In the genomic region with DNA sequence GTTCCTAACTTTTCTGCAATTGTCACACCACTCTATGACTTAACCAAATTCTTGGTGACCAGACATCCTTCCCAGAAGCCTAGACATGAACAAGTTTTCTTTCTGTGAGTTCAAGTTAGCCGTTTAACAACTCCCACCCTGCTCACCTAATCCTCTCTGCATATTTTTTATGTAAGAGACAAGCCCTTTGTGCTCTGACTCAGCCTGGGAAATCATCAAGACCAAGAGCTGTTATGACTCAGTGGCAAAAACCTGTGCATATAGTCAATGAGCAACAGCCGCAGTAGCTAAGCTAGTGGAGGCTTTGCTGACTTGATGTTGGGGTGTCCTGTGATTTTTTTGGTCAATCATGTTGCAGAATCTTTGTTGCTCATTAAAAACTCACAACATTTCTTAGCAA, we compare ENCODE assay signal across 10 cellular contexts.
A peak's percentile ranks its signal among the peaks of the same experiment; 100 is the strongest.
DNase-seq lines count a peak whose midpoint lies in the region; ATAC-seq and TF ChIP-seq lines count a peak whose summit lies in the region.
"Had no signal": no experiment of that assay in that cellular context is flagged by ENCODE, and none has a peak within 500 bp of the region (broad histone marks: within the 10 kb centered on the region; RNA-seq: fewer than 3 reads in every experiment).

No MANE protein-coding gene starts in this region.

- H3K9ac ChIP-seq in endodermal cell (ENCODE audit: extremely low read depth, low read length, poor library complexity, severe bottlenecking) (no peak overlapping the region), colonic mucosa (ENCODE audit: low read depth in 2 of 2, low read length in 2 of 2) (no peak overlapping the region)

- H3K27ac Mint-ChIP-seq in activated CD8-positive, alpha-beta T cell treated with anti-CD3 and anti-CD28 coated beads for 36 hours: no peak overlapping the region
- no peak overlapping the region for H3K27ac Mint-ChIP-seq in activated CD8-positive, alpha-beta T cell treated with anti-CD3 and anti-CD28 coated beads, Interleukin-2, amount 10 ng/mL, durations not matched to agents 7 days and 5 days
- no peak overlapping the region for H3K27ac Mint-ChIP-seq in endodermal cell

- ATAC-seq in activated CD8-positive, alpha-beta T cell treated with anti-CD3 and anti-CD28 coated beads for 36 hours: peak; percentile 79
- ATAC-seq in activated CD8-positive, alpha-beta T cell treated with anti-CD3 and anti-CD28 coated beads, Interleukin-2, amount 10 ng/mL, durations not matched to agents 7 days and 5 days: no peak
- peak; percentile 79 for ATAC-seq in HG02970 (IDR thresholded peaks at IDR 0.05; ENCODE audit: low FRiP score, unreplicated experiment)
- peak; percentile 68 for ATAC-seq in stimulated activated naive CD8-positive, alpha-beta T cell treated with anti-CD3 and anti-CD28 coated beads, Interleukin-15, Interleukin-2, amounts not matched to agents 100 U/mL and 50 U/mL, for 24 hours
- ATAC-seq in GM19467 (IDR thresholded peaks at IDR 0.05; ENCODE audit: unreplicated experiment): no peak

- peak; percentile 10 for DNase-seq in activated CD8-positive, alpha-beta T cell treated with anti-CD3 and anti-CD28 coated beads for 36 hours
- DNase-seq in activated CD8-positive, alpha-beta T cell treated with anti-CD3 and anti-CD28 coated beads, Interleukin-2, amount 10 ng/mL, durations not matched to agents 7 days and 5 days: no peak
- DNase-seq in amniotic stem cell (lab: John Stamatoyannopoulos, UW): peak; percentile 86
- DNase-seq in stimulated activated naive CD8-positive, alpha-beta T cell treated with anti-CD3 and anti-CD28 coated beads, Interleukin-15, Interleukin-2, amounts not matched to agents 100 U/mL and 50 U/mL, for 24 hours: no peak
- DNase-seq in endodermal cell: no peak
- no peak for DNase-seq in colonic mucosa
- DNase-seq: hippocampal formation; stimulated activated CD4-positive, alpha-beta T cell treated with anti-CD3 and anti-CD28 coated beads, Interleukin-2, amount 100 ng/mL, for 48 hours had no signal

- intact Hi-C loops in activated CD8-positive, alpha-beta T cell treated with anti-CD3 and anti-CD28 coated beads for 36 hours (cut with micrococcal nuclease): no loop called here
- intact Hi-C loops in colonic mucosa (cut with DNase I): no loop called here

- POLR2A ChIA-PET in activated CD8-positive, alpha-beta T cell treated with anti-CD3 and anti-CD28 coated beads for 36 hours (lab: Charles Lee): no interaction called here
- POLR2A ChIA-PET in activated CD8-positive, alpha-beta T cell treated with anti-CD3 and anti-CD28 coated beads, Interleukin-2, amount 10 ng/mL, durations not matched to agents 7 days and 5 days (lab: Charles Lee): no interaction called here

- no peak for TF ChIP-seq CTCF in activated CD8-positive, alpha-beta T cell treated with anti-CD3 and anti-CD28 coated beads for 36 hours (IDR thresholded peaks at IDR 0.05)
- no peak for TF ChIP-seq CTCF in endodermal cell (conservative IDR thresholded peaks at IDR 0.05)
- TF ChIP-seq CTCF in colonic mucosa (IDR thresholded peaks at IDR 0.05): no peak

- no peaks in the 10 kb centered on the region for H3K4me1 Mint-ChIP-seq in activated CD8-positive, alpha-beta T cell treated with anti-CD3 and anti-CD28 coated beads for 36 hours (ENCODE audit: low read depth)
- H3K4me1 Mint-ChIP-seq in activated CD8-positive, alpha-beta T cell treated with anti-CD3 and anti-CD28 coated beads, Interleukin-2, amount 10 ng/mL, durations not matched to agents 7 days and 5 days (ENCODE audit: low read depth): no peaks in the 10 kb centered on the region
- H3K4me1 Mint-ChIP-seq in endodermal cell: peaks cover 10% of the 10 kb centered on the region

- H3K36me3 Mint-ChIP-seq in activated CD8-positive, alpha-beta T cell treated with anti-CD3 and anti-CD28 coated beads for 36 hours (ENCODE audit: low read depth): no peaks in the 10 kb centered on the region
- H3K36me3 Mint-ChIP-seq in activated CD8-positive, alpha-beta T cell treated with anti-CD3 and anti-CD28 coated beads, Interleukin-2, amount 10 ng/mL, durations not matched to agents 7 days and 5 days (ENCODE audit: low read depth): no peaks in the 10 kb centered on the region
- no peaks in the 10 kb centered on the region for H3K36me3 Mint-ChIP-seq in endodermal cell (ENCODE audit: low read depth)

- H3K4me3 ChIP-seq in endodermal cell (ENCODE audit: low read length) (no peak overlapping the region), colonic mucosa (no peak overlapping the region)

- H3K9me3 ChIP-seq in endodermal cell (ENCODE audit: control insufficient read depth, low read length) (no peaks in the 10 kb centered on the region), colonic mucosa (no peaks in the 10 kb centered on the region)

- H3K36me3 ChIP-seq in endodermal cell (ENCODE audit: control insufficient read depth, insufficient read depth, low read length) (no peaks in the 10 kb centered on the region), colonic mucosa (no peaks in the 10 kb centered on the region)

- H3K4me1 ChIP-seq in endodermal cell (ENCODE audit: control insufficient read depth, insufficient read depth, low read length): no peaks in the 10 kb centered on the region
- no peaks in the 10 kb centered on the region for H3K4me1 ChIP-seq in colonic mucosa

- WGBS in endodermal cell (ENCODE audit: insufficient coverage in 1 of 2, insufficient read length in 1 of 2), 2 experiments: 0 to 46% methylated on average over 1 to 2 of the region's 2 CpGs

- no peaks in the 10 kb centered on the region for H3K27me3 ChIP-seq in endodermal cell (ENCODE audit: control insufficient read depth, insufficient read depth, low read length, poor library complexity, severe bottlenecking)
- H3K27me3 ChIP-seq in colonic mucosa: no peaks in the 10 kb centered on the region

- H3K9me3 Mint-ChIP-seq in activated CD8-positive, alpha-beta T cell treated with anti-CD3 and anti-CD28 coated beads for 36 hours: peaks cover under 1% of the 10 kb centered on the region
- H3K9me3 Mint-ChIP-seq in activated CD8-positive, alpha-beta T cell treated with anti-CD3 and anti-CD28 coated beads, Interleukin-2, amount 10 ng/mL, durations not matched to agents 7 days and 5 days (ENCODE audit: insufficient read depth): no peaks in the 10 kb centered on the region
- no peaks in the 10 kb centered on the region for H3K9me3 Mint-ChIP-seq in endodermal cell

- peaks cover 26% of the 10 kb centered on the region for H3K27me3 Mint-ChIP-seq in activated CD8-positive, alpha-beta T cell treated with anti-CD3 and anti-CD28 coated beads for 36 hours
- H3K27me3 Mint-ChIP-seq in activated CD8-positive, alpha-beta T cell treated with anti-CD3 and anti-CD28 coated beads, Interleukin-2, amount 10 ng/mL, durations not matched to agents 7 days and 5 days (ENCODE audit: low read depth): peaks cover under 1% of the 10 kb centered on the region
- H3K27me3 Mint-ChIP-seq in endodermal cell (ENCODE audit: insufficient read depth): no peaks in the 10 kb centered on the region

- H3K4me3 Mint-ChIP-seq in activated CD8-positive, alpha-beta T cell treated with anti-CD3 and anti-CD28 coated beads for 36 hours: no peak overlapping the region
- H3K4me3 Mint-ChIP-seq in activated CD8-positive, alpha-beta T cell treated with anti-CD3 and anti-CD28 coated beads, Interleukin-2, amount 10 ng/mL, durations not matched to agents 7 days and 5 days: no peak overlapping the region
- no peak overlapping the region for H3K4me3 Mint-ChIP-seq in endodermal cell

- CTCF ChIA-PET in activated CD8-positive, alpha-beta T cell treated with anti-CD3 and anti-CD28 coated beads for 36 hours (lab: Charles Lee): no interaction called here
- CTCF ChIA-PET in activated CD8-positive, alpha-beta T cell treated with anti-CD3 and anti-CD28 coated beads, Interleukin-2, amount 10 ng/mL, durations not matched to agents 7 days and 5 days (lab: Charles Lee): no interaction called here

- H3K27ac ChIP-seq in endodermal cell (ENCODE audit: low read depth, low read length): no peak overlapping the region
- no peak overlapping the region for H3K27ac ChIP-seq in colonic mucosa

Comparison
In these comparisons a context has a peak if more than half of its experiments do, and no peak if none do; other contexts are left out.
1. ATAC-seq: peak in activated CD8-positive, alpha-beta T cell treated with anti-CD3 and anti-CD28 coated beads for 36 hours (single experiment), HG02970 (single experiment) and stimulated activated naive CD8-positive, alpha-beta T cell treated with anti-CD3 and anti-CD28 coated beads, Interleukin-15, Interleukin-2, amounts not matched to agents 100 U/mL and 50 U/mL, for 24 hours (single experiment); none in activated CD8-positive, alpha-beta T cell treated with anti-CD3 and anti-CD28 coated beads, Interleukin-2, amount 10 ng/mL, durations not matched to agents 7 days and 5 days (single experiment) and GM19467 (single experiment).
2. DNase-seq: peak in activated CD8-positive, alpha-beta T cell treated with anti-CD3 and anti-CD28 coated beads for 36 hours (single experiment) and amniotic stem cell (single experiment); none in activated CD8-positive, alpha-beta T cell treated with anti-CD3 and anti-CD28 coated beads, Interleukin-2, amount 10 ng/mL, durations not matched to agents 7 days and 5 days (single experiment), stimulated activated naive CD8-positive, alpha-beta T cell treated with anti-CD3 and anti-CD28 coated beads, Interleukin-15, Interleukin-2, amounts not matched to agents 100 U/mL and 50 U/mL, for 24 hours (single experiment), endodermal cell (single experiment) and colonic mucosa (single experiment).